16 cellular contexts compared by ENCODE assay signal in genomic region chr2:127577973-127578372, GRCh38. TPM values are rescaled to one million over a fixed set of nuclear protein-coding genes. Genes with fewer than 3 reads are reported as not detected.
DNase-seq lines count a peak whose midpoint lies in the region; ATAC-seq and TF ChIP-seq lines count a peak whose summit lies in the region.
"Had no signal": no experiment of that assay in that cellular context is flagged by ENCODE, and none has a peak within 500 bp of the region (broad histone marks: within the 10 kb centered on the region; RNA-seq: fewer than 3 reads in every experiment).

No MANE protein-coding gene starts in this region.

- H3K27ac ChIP-seq in spleen (peak overlapping the region in 1 of 8 donors; percentile 17), SK-N-SH (ENCODE audit: low read depth in 2 of 2, low read length in 1 of 2) (no peak overlapping the region)
- H3K27ac ChIP-seq: A549, lower lobe of right lung had no signal

- TF ChIP-seq CTCF in spleen (IDR thresholded peaks at IDR 0.05 in 8 of 11, conservative IDR thresholded peaks at IDR 0.05 in 3 of 11) (no peak), SK-N-SH (IDR thresholded peaks at IDR 0.05) (no peak)

- H3K4me1 Mint-ChIP-seq in T-helper 17 cell, result peaks cover 6% of the 10 kb centered on the region
- H3K4me1 Mint-ChIP-seq in stimulated activated naive CD8-positive, alpha-beta T cell treated with anti-CD3 and anti-CD28 coated beads, Interleukin-15, amount 100 ng/mL, for 72 hours, result peaks cover 26% of the 10 kb centered on the region

- no peak overlapping the region for H3K4me3 ChIP-seq in spleen
- H3K4me3 ChIP-seq in SK-N-SH (ENCODE audit: low read depth in 2 of 2, low read length in 1 of 2), result no peak overlapping the region
- H3K4me3 ChIP-seq: A549, lower lobe of right lung had no signal

- TF ChIP-seq POLR2A in spleen (IDR thresholded peaks at IDR 0.05), result no peak

- CTCF ChIA-PET in SK-N-SH (lab: Yijun Ruan, JAX), result interaction anchor here (0.6 to 1.4 kb wide), 3 partner anchors 118 to 677 kb away, joined by 3 read pairs; no protein-coding TSS in a partner anchor

- ATAC-seq in GM21423 (IDR thresholded peaks at IDR 0.05; ENCODE audit: unreplicated experiment) (peak; percentile 61), T-helper 17 cell (no peak)
- no peak for ATAC-seq in stimulated activated naive CD8-positive, alpha-beta T cell treated with anti-CD3 and anti-CD28 coated beads, Interleukin-15, amount 100 ng/mL, for 72 hours
- ATAC-seq: A549 had no signal

- no peak overlapping the region for H2AFZ ChIP-seq in SK-N-SH (ENCODE audit: low read depth)

- H3K36me3 ChIP-seq in spleen (no peaks in the 10 kb centered on the region), SK-N-SH (replicated peaks in 1 of 2; ENCODE audit: control insufficient read depth in 1 of 2, insufficient read depth in 2 of 2, low read length in 1 of 2) (no peaks in the 10 kb centered on the region)
- H3K36me3 ChIP-seq: lower lobe of right lung had no signal

- DNase-seq in activated CD8-positive, alpha-beta memory T cell treated with anti-CD3 and anti-CD28 coated beads for 24 hours, result peak; percentile 21
- no peak for DNase-seq in activated CD8-positive, alpha-beta memory T cell treated with anti-CD3 and anti-CD28 coated beads, Interleukin-2, amount 50 U/mL, for 4 hours
- no peak for DNase-seq in T-helper 17 cell
- DNase-seq in spleen, result peak; percentile 85
- no peak for DNase-seq in hypothalamus (lab: John Stamatoyannopoulos, UW)
- DNase-seq in SK-N-SH, result no peak
- no peak for DNase-seq in stimulated activated naive CD8-positive, alpha-beta T cell treated with anti-CD3 and anti-CD28 coated beads, Interleukin-15, amount 100 ng/mL, for 72 hours
- DNase-seq: activated CD4-positive, alpha-beta T cell treated with anti-CD3 and anti-CD28 coated beads for 1 hour; GDM1; lower lobe of right lung; NCI-H1092; NCI-H226 had no signal

- H3K27ac Mint-ChIP-seq in T-helper 17 cell, result peak overlapping the region; percentile 29
- no peak overlapping the region for H3K27ac Mint-ChIP-seq in stimulated activated naive CD8-positive, alpha-beta T cell treated with anti-CD3 and anti-CD28 coated beads, Interleukin-15, amount 100 ng/mL, for 72 hours
- H3K27ac Mint-ChIP-seq: activated T-helper 1 cell treated with anti-CD3 and anti-CD28 coated beads, Interleukin-12 subunit alpha, Interleukin-12 subunit beta, Interleukin-2, Interleukin-4 antibody, amounts not matched to agents 30 ng/mL and 10 ng/mL and 1 ng/mL, durations not matched to agents 14 hours and 24 hours and 36 hours; dendritic cell treated with granulocyte-macrophage colony-stimulating factor and Interleukin-4, amounts not matched to agents 40 ng/mL and 50 ng/mL, for 4 days had no signal

- no peak for TF ChIP-seq EP300 in SK-N-SH (IDR thresholded peaks at IDR 0.05; ENCODE audit: borderline replicate concordance in 1 of 2, low read depth in 1 of 2, low read length in 1 of 2)

- H3K79me2 ChIP-seq in SK-N-SH (ENCODE audit: insufficient read depth), result no peaks in the 10 kb centered on the region

- peaks cover 36% of the 10 kb centered on the region for H3K27me3 Mint-ChIP-seq in T-helper 17 cell
- H3K27me3 Mint-ChIP-seq in stimulated activated naive CD8-positive, alpha-beta T cell treated with anti-CD3 and anti-CD28 coated beads, Interleukin-15, amount 100 ng/mL, for 72 hours, result no peaks in the 10 kb centered on the region
- H3K27me3 Mint-ChIP-seq: dendritic cell treated with granulocyte-macrophage colony-stimulating factor and Interleukin-4, amounts not matched to agents 40 ng/mL and 50 ng/mL, for 4 days had no signal

- no peak overlapping the region for H3K4me3 Mint-ChIP-seq in T-helper 17 cell
- H3K4me3 Mint-ChIP-seq in stimulated activated naive CD8-positive, alpha-beta T cell treated with anti-CD3 and anti-CD28 coated beads, Interleukin-15, amount 100 ng/mL, for 72 hours, result no peak overlapping the region
- H3K4me3 Mint-ChIP-seq: activated T-helper 1 cell treated with anti-CD3 and anti-CD28 coated beads, Interleukin-12 subunit alpha, Interleukin-12 subunit beta, Interleukin-2, Interleukin-4 antibody, amounts not matched to agents 30 ng/mL and 10 ng/mL and 1 ng/mL, durations not matched to agents 14 hours and 24 hours and 36 hours; dendritic cell treated with granulocyte-macrophage colony-stimulating factor and Interleukin-4, amounts not matched to agents 40 ng/mL and 50 ng/mL, for 4 days had no signal

- H3K9ac ChIP-seq in SK-N-SH, result no peak overlapping the region

- H3K36me3 Mint-ChIP-seq in T-helper 17 cell (ENCODE audit: low read depth), result no peaks in the 10 kb centered on the region

- H3K4me1 ChIP-seq in spleen (peaks cover 7 to 51% (median 30%) of the 10 kb centered on the region in 6 donors), SK-N-SH (ENCODE audit: control insufficient read depth in 1 of 2, insufficient read depth in 2 of 2, low read depth in 1 of 2, low read length in 1 of 2) (peaks cover 0 to 14% of the 10 kb centered on the region in 2 experiments; a peak in 1 of 4 replicates)
- H3K4me1 ChIP-seq: A549 had no signal

- TF ChIP-seq RAD21 in SK-N-SH (IDR thresholded peaks at IDR 0.05; ENCODE audit: low read length), result no peak

- H3K4me2 ChIP-seq in SK-N-SH, result no peak overlapping the region
- H3K4me2 ChIP-seq: A549 had no signal

- 54 to 87% (median 77%) methylated on average over 4 to 11 of the region's 11 CpGs for WGBS in spleen, 5 donors
- 93% methylated on average over 10 of the region's 11 CpGs for whole genome bisulfite sequencing in SK-N-SH (ENCODE audit: low lambda C conversion rate)

- no peaks in the 10 kb centered on the region for H3F3A ChIP-seq in SK-N-SH (replicated peaks; ENCODE audit: insufficient read depth)

- POLR2A ChIA-PET in SK-N-SH (lab: Yijun Ruan, JAX), result interaction anchor here (1.0 kb wide), 1 partner anchor 24 kb away, joined by 3 read pairs; no protein-coding TSS in a partner anchor

- H3K27me3 ChIP-seq in spleen (replicated peaks in 1 of 7), result no peaks in the 10 kb centered on the region
- H3K27me3 ChIP-seq in SK-N-SH (ENCODE audit: insufficient read depth), result no peaks in the 10 kb centered on the region

- H3K9me3 ChIP-seq in T-helper 17 cell (ENCODE audit: control insufficient read depth, low read length, poor library complexity, severe bottlenecking) (no peaks in the 10 kb centered on the region), spleen (no peaks in the 10 kb centered on the region), SK-N-SH (no peaks in the 10 kb centered on the region)
- H3K9me3 ChIP-seq: A549, lower lobe of right lung had no signal

- no peaks in the 10 kb centered on the region for H3K9me2 ChIP-seq in SK-N-SH

- no peaks in the 10 kb centered on the region for H3K9me3 Mint-ChIP-seq in stimulated activated naive CD8-positive, alpha-beta T cell treated with anti-CD3 and anti-CD28 coated beads, Interleukin-15, amount 100 ng/mL, for 72 hours
- H3K9me3 Mint-ChIP-seq: activated T-helper 1 cell treated with anti-CD3 and anti-CD28 coated beads, Interleukin-12 subunit alpha, Interleukin-12 subunit beta, Interleukin-2, Interleukin-4 antibody, amounts not matched to agents 30 ng/mL and 10 ng/mL and 1 ng/mL, durations not matched to agents 14 hours and 24 hours and 36 hours; dendritic cell treated with granulocyte-macrophage colony-stimulating factor and Interleukin-4, amounts not matched to agents 40 ng/mL and 50 ng/mL, for 4 days had no signal

- intact Hi-C loops in spleen (cut with DNase I; ENCODE audit: low total_unique reads), result no loop called here

- H4K20me1 ChIP-seq in SK-N-SH (ENCODE audit: insufficient read depth), result no peaks in the 10 kb centered on the region

TF ChIP-seq in SK-N-SH, 30 proteins besides CTCF, POLR2A, EP300 and RAD21 (continues in another document):
- TF ChIP-seq ZBTB33 (IDR thresholded peaks at IDR 0.05; ENCODE audit: borderline replicate concordance, low read depth) (no peak), POLR2AphosphoS5 (IDR thresholded peaks at IDR 0.05; ENCODE audit: low read depth, low read length) (no peak), PBX3 (IDR thresholded peaks at IDR 0.05) (no peak), JUND (IDR thresholded peaks at IDR 0.05) (no peak), ELF1 (IDR thresholded peaks at IDR 0.05) (no peak)

RNA-seq across cellular contexts. Expression of gene MYO7B, which starts 42.5 kb away (rescaled TPM):
- under 1 TPM; 0.23 to 0.75 TPM for total RNA-seq in T-helper 17 cell
- 10 to 100 TPM; 32.3 to 55.7 (median 50.1) TPM for total RNA-seq in spleen
- polyA plus RNA-seq in spleen, result 100 to 1,000 TPM in 2 of 3 donors, 10 to 100 TPM in 1; 76.9 to 165 (median 103) TPM
- 0.06 and 0.08 TPM in 2 replicates for polyA plus RNA-seq in SK-N-SH (2012; rRNA removed)
- polyA plus RNA-seq in SK-N-SH (2012; cell fraction: cytosol; rRNA removed), result 0.03 and 0.05 TPM in 2 replicates
- polyA plus RNA-seq in SK-N-SH (2012; cell fraction: nucleus; rRNA removed), result 0.29 and 0.42 TPM in 2 replicates

RNA-seq across cellular contexts. Expression of gene IWS1, which starts 51.7 kb away (rescaled TPM):
- total RNA-seq in T-helper 17 cell (10 to 100 TPM; 26.4 TPM), spleen (10 to 100 TPM; 40.5 to 59.7 (median 44.3) TPM)
- polyA plus RNA-seq in spleen (10 to 100 TPM; 18.8 to 28.1 (median 22.0) TPM), SK-N-SH (2012; rRNA removed) (24.6 and 30.0 TPM in 2 replicates)
- 30.0 and 35.8 TPM in 2 replicates for polyA plus RNA-seq in SK-N-SH (2012; cell fraction: cytosol; rRNA removed)
- polyA plus RNA-seq in SK-N-SH (2012; cell fraction: nucleus; rRNA removed), result 19.8 and 27.7 TPM in 2 replicates

Comparison
In these comparisons a context has a peak if more than half of its experiments do, and no peak if none do; other contexts are left out.
1. DNase-seq: peak in activated CD8-positive, alpha-beta memory T cell treated with anti-CD3 and anti-CD28 coated beads for 24 hours (single experiment) and spleen (single experiment); none in activated CD8-positive, alpha-beta memory T cell treated with anti-CD3 and anti-CD28 coated beads, Interleukin-2, amount 50 U/mL, for 4 hours (single experiment), T-helper 17 cell (0 of 3), hypothalamus (0 of 51), SK-N-SH (single experiment) and stimulated activated naive CD8-positive, alpha-beta T cell treated with anti-CD3 and anti-CD28 coated beads, Interleukin-15, amount 100 ng/mL, for 72 hours (0 of 2).
2. RNA of gene MYO7B, which starts 42.5 kb away (total RNA-seq): 32.3 to 55.7 TPM in spleen; 0.23 to 0.75 TPM in T-helper 17 cell; every median in the first group is over 10 times any median in the second.